29 cellular contexts compared by ENCODE assay signal in the genomic region with DNA sequence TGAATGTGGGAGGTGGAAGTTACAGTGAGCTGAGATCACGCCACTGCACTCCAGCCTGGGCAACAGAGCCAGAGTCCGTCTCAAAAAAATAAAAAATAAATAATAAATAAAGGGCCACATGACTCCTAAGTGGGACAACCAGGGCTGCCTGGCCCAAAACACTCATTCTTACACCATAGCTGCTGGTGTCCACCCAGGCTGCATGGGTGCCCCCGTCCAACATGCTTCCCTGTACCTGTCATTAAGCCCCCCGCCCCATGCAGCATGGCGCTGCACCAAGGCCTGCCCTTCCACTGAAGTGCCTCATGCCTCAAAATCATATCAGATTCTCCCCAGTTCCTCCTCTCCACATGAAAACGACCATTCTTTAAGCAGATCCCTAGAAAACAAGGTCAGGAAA. TPM values are rescaled to one million over a fixed set of nuclear protein-coding genes. Genes with fewer than 3 reads are reported as not detected.
A peak's percentile ranks its signal among the peaks of the same experiment; 100 is the strongest.
DNase-seq lines count a peak whose midpoint lies in the region; ATAC-seq and TF ChIP-seq lines count a peak whose summit lies in the region.
"Had no signal": no experiment of that assay in that cellular context is flagged by ENCODE, and none has a peak within 500 bp of the region (broad histone marks: within the 10 kb centered on the region; RNA-seq: fewer than 3 reads in every experiment).

No MANE protein-coding gene starts in this region.

- ATAC-seq in CD4-positive, CD25-positive, alpha-beta regulatory T cell (ENCODE audit: low read depth in 2 of 2) = no peak
- ATAC-seq in Panc1 (no peak), GM23338 (no peak), GM18867 (IDR thresholded peaks at IDR 0.05; ENCODE audit: unreplicated experiment) (no peak)
- ATAC-seq in naive thymus-derived CD4-positive, alpha-beta T cell = no peak
- ATAC-seq: heart right ventricle; left ventricle myocardium superior; right cardiac atrium; stimulated activated naive CD8-positive, alpha-beta T cell treated with anti-CD3 and anti-CD28 coated beads, Interleukin-15, amount 100 ng/mL, for 72 hours had no signal

- peak overlapping the region; percentile 88 for H3K27ac Mint-ChIP-seq in activated CD4-positive, alpha-beta T cell treated with anti-CD3 and anti-CD28 coated beads, Interleukin-2, amount 10 ng/mL, durations not matched to agents 24 days and 14 days
- H3K27ac Mint-ChIP-seq in CD4-positive, CD25-positive, alpha-beta regulatory T cell = peak overlapping the region in 2 of 3 donors; percentile 67 to 83
- H3K27ac Mint-ChIP-seq in GM23338 = no peak overlapping the region
- peak overlapping the region in 4 of 9 donors; percentile 27 to 56 (median 34) for H3K27ac Mint-ChIP-seq in naive thymus-derived CD4-positive, alpha-beta T cell
- H3K27ac Mint-ChIP-seq: brain had no signal

- no peaks in the 10 kb centered on the region for H3K9me3 ChIP-seq in CD4-positive, CD25-positive, alpha-beta regulatory T cell (ENCODE audit: control insufficient read depth in 2 of 2, low read length in 2 of 2)
- no peaks in the 10 kb centered on the region for H3K9me3 ChIP-seq in Panc1 (ENCODE audit: control insufficient read depth, insufficient read depth, low read depth, low read length)
- H3K9me3 ChIP-seq in adrenal gland (replicated peaks in 1 of 3) = no peaks in the 10 kb centered on the region
- H3K9me3 ChIP-seq in naive thymus-derived CD4-positive, alpha-beta T cell (ENCODE audit: control insufficient read depth in 2 of 3, low read length in 3 of 3) = no peaks in the 10 kb centered on the region
- H3K9me3 ChIP-seq: heart right ventricle, thoracic aorta had no signal

- no peaks in the 10 kb centered on the region for H3K27me3 Mint-ChIP-seq in activated CD4-positive, alpha-beta T cell treated with anti-CD3 and anti-CD28 coated beads, Interleukin-2, amount 10 ng/mL, durations not matched to agents 24 days and 14 days
- no peaks in the 10 kb centered on the region for H3K27me3 Mint-ChIP-seq in CD4-positive, CD25-positive, alpha-beta regulatory T cell
- peaks cover 2% of the 10 kb centered on the region for H3K27me3 Mint-ChIP-seq in GM23338 (ENCODE audit: insufficient read depth, low read depth, poor library complexity)
- no peaks in the 10 kb centered on the region for H3K27me3 Mint-ChIP-seq in naive thymus-derived CD4-positive, alpha-beta T cell
- H3K27me3 Mint-ChIP-seq: brain; stimulated activated naive CD8-positive, alpha-beta T cell treated with anti-CD3 and anti-CD28 coated beads, Interleukin-15, amount 100 ng/mL, for 72 hours had no signal

- no peaks in the 10 kb centered on the region for H3F3A ChIP-seq in GM23338 (replicated peaks; ENCODE audit: low read depth)

- no peak overlapping the region for H3K4me3 ChIP-seq in CD4-positive, CD25-positive, alpha-beta regulatory T cell (ENCODE audit: low read depth, low read length)
- H3K4me3 ChIP-seq in Panc1 (ENCODE audit: low read depth in 2 of 2, low read length in 2 of 2) (no peak overlapping the region), adrenal gland (no peak overlapping the region), GM23338 (no peak overlapping the region)
- H3K4me3 ChIP-seq in naive thymus-derived CD4-positive, alpha-beta T cell (ENCODE audit: low read length) = no peak overlapping the region
- H3K4me3 ChIP-seq: heart right ventricle, SK-N-MC, thoracic aorta had no signal

- intact Hi-C loops in activated CD4-positive, alpha-beta T cell treated with anti-CD3 and anti-CD28 coated beads, Interleukin-2, amount 10 ng/mL, durations not matched to agents 24 days and 14 days (cut with micrococcal nuclease) = no loop called here
- intact Hi-C loops in Panc1 (cut with micrococcal nuclease; ENCODE audit: unreplicated experiment) = no loop called here
- intact Hi-C loops in adrenal gland (cut with DNase I) = loop anchor here in 1 of 2 donors (10.0 kb wide), 1 partner anchor 72 kb away; a partner anchor contains a TSS
- intact Hi-C loops in naive thymus-derived CD4-positive, alpha-beta T cell (cut with micrococcal nuclease) = loop anchor here in 1 of 2 donors (1.0 kb wide), 2 partner anchors 9 to 73 kb away; no protein-coding TSS in a partner anchor

- no peak for TF ChIP-seq POLR2A in adrenal gland (IDR thresholded peaks at IDR 0.05)

- H3K79me2 ChIP-seq in GM23338 (replicated peaks; ENCODE audit: insufficient read depth) = no peaks in the 10 kb centered on the region; the same call in 1 of the 2 replicates

- DNase-seq in activated CD4-positive, alpha-beta T cell treated with anti-CD3 and anti-CD28 coated beads, Interleukin-2, amount 10 ng/mL, durations not matched to agents 24 days and 14 days = no peak
- DNase-seq in activated CD4-positive, alpha-beta T cell treated with anti-CD3 and anti-CD28 coated beads for 4 hours = no peak
- no peak for DNase-seq in CD4-positive, CD25-positive, alpha-beta regulatory T cell
- DNase-seq in Panc1 (ENCODE audit: low read depth, low spot score) = no peak
- peak in 1 of 7 donors; percentile 51 for DNase-seq in adrenal gland
- no peak for DNase-seq in GM23338 (ENCODE audit: low spot score)
- DNase-seq in naive thymus-derived CD4-positive, alpha-beta T cell = no peak
- DNase-seq: activated CD4-positive, CD25-positive, alpha-beta regulatory T cell treated with anti-CD3 and anti-CD28 coated beads, Interleukin-2, amount 50 U/mL, for 72 hours; activated gamma-delta T cell; amniotic stem cell; cerebellar nuclear complex; dermis blood vessel endothelial cell; foreskin melanocyte; heart right ventricle; kidney; left ventricle myocardium superior; mesendoderm; NCI-H1105 treated with DMSO at 0.1 percent for 48 hours; NCI-H1930; NCI-H2171 treated with DMSO at 0.1 percent for 48 hours; NCI-H510A treated with DMSO at 0.1 percent for 48 hours; right cardiac atrium; stimulated activated CD8-positive, alpha-beta memory T cell treated with anti-CD3 and anti-CD28 coated beads, Interleukin-4, amount 100 ng/mL, for 48 hours; stimulated activated naive CD8-positive, alpha-beta T cell treated with anti-CD3 and anti-CD28 coated beads, Interleukin-15, amount 100 ng/mL, for 72 hours had no signal

- H3K4me3 Mint-ChIP-seq in activated CD4-positive, alpha-beta T cell treated with anti-CD3 and anti-CD28 coated beads, Interleukin-2, amount 10 ng/mL, durations not matched to agents 24 days and 14 days = no peak overlapping the region
- H3K4me3 Mint-ChIP-seq in CD4-positive, CD25-positive, alpha-beta regulatory T cell = no peak overlapping the region
- no peak overlapping the region for H3K4me3 Mint-ChIP-seq in GM23338
- H3K4me3 Mint-ChIP-seq in naive thymus-derived CD4-positive, alpha-beta T cell = peak overlapping the region in 1 of 10 donors; percentile 1
- H3K4me3 Mint-ChIP-seq: brain; stimulated activated naive CD8-positive, alpha-beta T cell treated with anti-CD3 and anti-CD28 coated beads, Interleukin-15, amount 100 ng/mL, for 72 hours had no signal

- peaks cover 59% of the 10 kb centered on the region for H3K36me3 ChIP-seq in CD4-positive, CD25-positive, alpha-beta regulatory T cell (ENCODE audit: control insufficient read depth, insufficient read depth, low read length)
- H3K36me3 ChIP-seq in Panc1 (ENCODE audit: control insufficient read depth, insufficient read depth, low read length) (no peaks in the 10 kb centered on the region), adrenal gland (replicated peaks in 1 of 2) (peaks cover 0 to 49% of the 10 kb centered on the region in 2 donors), GM23338 (ENCODE audit: insufficient read depth) (peaks cover under 1% of the 10 kb centered on the region; the same call in 1 of the 2 replicates)
- H3K36me3 ChIP-seq in naive thymus-derived CD4-positive, alpha-beta T cell (ENCODE audit: control insufficient read depth in 2 of 3, insufficient read depth in 3 of 3, low read length in 3 of 3) = peaks cover 0 to 37% (median 13%) of the 10 kb centered on the region in 3 experiments

- H3K27ac ChIP-seq in CD4-positive, CD25-positive, alpha-beta regulatory T cell (ENCODE audit: insufficient read depth, low read length, poor library complexity, severe bottlenecking) = no peak overlapping the region
- H3K27ac ChIP-seq in Panc1 (ENCODE audit: low read length) (0 out of 2 replicates have a peak overlapping the region, but pooled peaks have one; percentile 19), adrenal gland (peak overlapping the region in 4 of 5 donors; percentile 11 to 65 (median 43)), GM23338 (ENCODE audit: low read depth) (no peak overlapping the region)
- no peak overlapping the region for H3K27ac ChIP-seq in naive thymus-derived CD4-positive, alpha-beta T cell (ENCODE audit: low read depth, low read length)
- H3K27ac ChIP-seq: heart right ventricle, SK-N-MC, thoracic aorta had no signal

- H4K20me1 ChIP-seq in GM23338 (replicated peaks; ENCODE audit: insufficient read depth) = no peaks in the 10 kb centered on the region; the same call in 1 of the 2 replicates

- peaks cover 46% of the 10 kb centered on the region for H3K4me1 Mint-ChIP-seq in activated CD4-positive, alpha-beta T cell treated with anti-CD3 and anti-CD28 coated beads, Interleukin-2, amount 10 ng/mL, durations not matched to agents 24 days and 14 days
- H3K4me1 Mint-ChIP-seq in CD4-positive, CD25-positive, alpha-beta regulatory T cell = peaks cover 15 to 67% (median 46%) of the 10 kb centered on the region in 4 donors
- H3K4me1 Mint-ChIP-seq in GM23338 = peaks cover 3% of the 10 kb centered on the region; the same call in 1 of the 3 replicates
- H3K4me1 Mint-ChIP-seq in naive thymus-derived CD4-positive, alpha-beta T cell = peaks cover 12 to 64% (median 40%) of the 10 kb centered on the region in 7 donors
- H3K4me1 Mint-ChIP-seq: brain had no signal

- no peaks in the 10 kb centered on the region for H3K9me2 ChIP-seq in GM23338 (ENCODE audit: insufficient read depth)

- H3K9me3 Mint-ChIP-seq in activated CD4-positive, alpha-beta T cell treated with anti-CD3 and anti-CD28 coated beads, Interleukin-2, amount 10 ng/mL, durations not matched to agents 24 days and 14 days = no peaks in the 10 kb centered on the region
- peaks cover 0 to 2% (median 0%) of the 10 kb centered on the region in 7 donors for H3K9me3 Mint-ChIP-seq in CD4-positive, CD25-positive, alpha-beta regulatory T cell
- H3K9me3 Mint-ChIP-seq in GM23338 = no peaks in the 10 kb centered on the region
- no peaks in the 10 kb centered on the region for H3K9me3 Mint-ChIP-seq in naive thymus-derived CD4-positive, alpha-beta T cell
- H3K9me3 Mint-ChIP-seq: brain; stimulated activated naive CD8-positive, alpha-beta T cell treated with anti-CD3 and anti-CD28 coated beads, Interleukin-15, amount 100 ng/mL, for 72 hours had no signal

- WGBS in adrenal gland, 4 donors = 81 to 89% (median 85%) methylated on average over 6 of the region's 6 CpGs

- H3K36me3 Mint-ChIP-seq in activated CD4-positive, alpha-beta T cell treated with anti-CD3 and anti-CD28 coated beads, Interleukin-2, amount 10 ng/mL, durations not matched to agents 24 days and 14 days (ENCODE audit: low read depth) = peaks cover 76% of the 10 kb centered on the region
- H3K36me3 Mint-ChIP-seq in CD4-positive, CD25-positive, alpha-beta regulatory T cell = peaks cover 50% of the 10 kb centered on the region
- peaks cover 24% of the 10 kb centered on the region for H3K36me3 Mint-ChIP-seq in GM23338 (ENCODE audit: low read depth)
- H3K36me3 Mint-ChIP-seq in naive thymus-derived CD4-positive, alpha-beta T cell = peaks cover 10 to 56% (median 49%) of the 10 kb centered on the region in 5 donors

- CTCF ChIA-PET in Panc1 (lab: Charles Lee) = no interaction called here
- CTCF ChIA-PET in naive thymus-derived CD4-positive, alpha-beta T cell (lab: Charles Lee) = interaction anchor here (1.3 kb wide), 1 partner anchor 95 kb away, joined by 3 read pairs; no protein-coding TSS in a partner anchor

- in situ Hi-C loops in Panc1 (cut with HindIII; ENCODE audit: low pct_unique_long_range_greater_than_20kb, low sequenced_read_pairs) = no loop called here

- no peaks in the 10 kb centered on the region for H3K27me3 ChIP-seq in CD4-positive, CD25-positive, alpha-beta regulatory T cell (ENCODE audit: control insufficient read depth, insufficient read depth, low read length)
- H3K27me3 ChIP-seq in Panc1 (ENCODE audit: control insufficient read depth, insufficient read depth, low read length) (no peaks in the 10 kb centered on the region), adrenal gland (no peaks in the 10 kb centered on the region), GM23338 (ENCODE audit: insufficient read depth) (no peaks in the 10 kb centered on the region)
- H3K27me3 ChIP-seq in naive thymus-derived CD4-positive, alpha-beta T cell (ENCODE audit: control insufficient read depth in 2 of 2, insufficient read depth in 2 of 2, low read length in 2 of 2) = no peaks in the 10 kb centered on the region
- H3K27me3 ChIP-seq: heart right ventricle had no signal

- H3K4me1 ChIP-seq in CD4-positive, CD25-positive, alpha-beta regulatory T cell (ENCODE audit: control insufficient read depth, insufficient read depth, low read length, poor library complexity, severe bottlenecking) = peaks cover 30% of the 10 kb centered on the region
- H3K4me1 ChIP-seq in Panc1 (ENCODE audit: control insufficient read depth, insufficient read depth, low read length) = no peaks in the 10 kb centered on the region
- peaks cover 15 to 25% of the 10 kb centered on the region in 2 donors for H3K4me1 ChIP-seq in adrenal gland (replicated peaks in 1 of 2)
- no peaks in the 10 kb centered on the region for H3K4me1 ChIP-seq in GM23338 (ENCODE audit: insufficient read depth)
- H3K4me1 ChIP-seq in naive thymus-derived CD4-positive, alpha-beta T cell (ENCODE audit: control insufficient read depth in 2 of 2, insufficient read depth in 2 of 2, low read length in 2 of 2) = peaks cover 12 to 25% of the 10 kb centered on the region in 2 donors

- POLR2A ChIA-PET in Panc1 (lab: Charles Lee) = no interaction called here
- POLR2A ChIA-PET in naive thymus-derived CD4-positive, alpha-beta T cell (lab: Charles Lee) = interaction anchor here (0.8 to 1.6 kb wide), 2 partner anchors 9 to 74 kb away, joined by 3 to 14 read pairs; a partner anchor contains a TSS

- no peak overlapping the region for H2AFZ ChIP-seq in GM23338

- TF ChIP-seq CTCF in Panc1 (IDR thresholded peaks at IDR 0.05) (no peak), adrenal gland (IDR thresholded peaks at IDR 0.05) (no peak), GM23338 (conservative IDR thresholded peaks at IDR 0.05; ENCODE audit: low read depth in 2 of 2) (no peak)

- no TSS peak for BruUV-seq in Panc1 (replicated peaks; lab: Mats Ljungman, UMichigan)

- no peak overlapping the region for H3K4me2 ChIP-seq in GM23338

RNA-seq across cellular contexts. Expression of a gene that starts 10.8 kb away (rescaled TPM):
- total RNA-seq in activated CD4-positive, alpha-beta T cell treated with anti-CD3 and anti-CD28 coated beads, Interleukin-2, amount 10 ng/mL, durations not matched to agents 24 days and 14 days = 56.0 and 57.4 TPM in 2 replicates
- total RNA-seq in CD4-positive, CD25-positive, alpha-beta regulatory T cell = 46.8 TPM
- 10 to 100 TPM; 47.5 to 75.2 (median 51.4) TPM for polyA plus RNA-seq in CD4-positive, CD25-positive, alpha-beta regulatory T cell
- total RNA-seq in Panc1 (2021; ENCODE audit: unreplicated experiment) = 20.5 TPM
- 23.3 TPM for polyA plus RNA-seq in Panc1 (2012; ENCODE audit: insufficient read length)
- 100 to 1,000 TPM in 7 of 8 donors, 10 to 100 TPM in 1; 40.0 to 351 (median 178) TPM for total RNA-seq in adrenal gland
- 100 to 1,000 TPM in 2 of 3 donors, 10 to 100 TPM in 1; 71.8 to 172 (median 127) TPM for polyA plus RNA-seq in adrenal gland
- 14.9 and 21.6 TPM in 2 replicates for total RNA-seq in GM23338 (2014; rRNA removed; shearing (Covaris generic))
- 9.3 and 9.6 TPM in 2 replicates for polyA plus RNA-seq in GM23338 (2016; fragmentation: Nextera tagmentation; extraction: Ambion mirVana)
- 10 to 100 TPM in 4 of 5 experiments, 1 to 10 TPM in 1; 4.3 to 52.5 (median 14.4) TPM for total RNA-seq in naive thymus-derived CD4-positive, alpha-beta T cell
- 10 to 100 TPM; 14.7 to 17.5 TPM for polyA plus RNA-seq in naive thymus-derived CD4-positive, alpha-beta T cell
- total RNA-seq: HT1080 had no signal

Comparison
In these comparisons a context has a peak if more than half of its experiments do, and no peak if none do; other contexts are left out.
1. H3K27ac ChIP-seq: peak in Panc1 (single experiment) and adrenal gland (4 of 5); none in CD4-positive, CD25-positive, alpha-beta regulatory T cell (single experiment), GM23338 (single experiment) and naive thymus-derived CD4-positive, alpha-beta T cell (single experiment).